In the genomic region with DNA sequence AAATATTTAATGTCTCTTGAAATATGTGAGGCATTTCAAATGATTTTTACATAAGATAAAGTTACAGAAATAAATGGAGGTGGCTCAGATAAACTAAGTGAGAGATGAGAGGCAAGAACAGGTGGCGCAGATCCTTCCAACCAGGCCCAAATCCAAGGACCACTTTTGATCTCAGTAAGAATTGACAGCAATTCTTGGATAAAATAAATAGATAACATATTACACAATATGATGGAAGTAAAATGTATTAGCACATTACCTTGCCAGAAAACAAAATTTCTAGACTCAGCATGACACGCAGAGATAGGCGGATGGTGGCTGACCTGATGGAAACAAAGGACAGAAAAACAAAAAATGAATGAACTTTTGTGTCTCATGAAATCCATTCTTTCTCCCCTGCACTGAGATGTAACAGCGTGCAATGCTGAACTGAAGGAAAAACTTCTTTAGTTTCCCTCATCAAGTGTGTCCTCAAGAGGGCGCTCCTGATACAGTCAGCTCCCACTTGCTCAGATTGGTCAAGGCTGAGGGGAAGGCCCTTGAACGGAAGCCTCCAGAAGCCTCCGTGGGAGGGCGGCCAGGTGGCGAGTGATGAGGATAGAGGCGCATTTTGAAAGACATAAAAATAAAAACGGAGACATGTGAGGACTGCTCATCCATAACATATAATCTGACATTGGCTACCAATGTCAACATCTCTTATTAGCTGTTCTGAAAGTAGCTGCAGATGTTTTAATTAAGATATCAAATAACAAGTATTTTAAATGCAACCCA, we compare ENCODE assay signal across 8 cellular contexts.
DNase-seq lines count a peak whose midpoint lies in the region; ATAC-seq and TF ChIP-seq lines count a peak whose summit lies in the region.

No MANE protein-coding gene starts in this region.

- peaks cover 15% of the 10 kb centered on the region for H3K4me1 ChIP-seq in OCI-LY3 (ENCODE audit: low read length)

- H3K27me3 Mint-ChIP-seq in IgD-negative memory B cell: no peaks in the 10 kb centered on the region
- no peaks in the 10 kb centered on the region for H3K27me3 Mint-ChIP-seq in nephron (ENCODE audit: low read depth)

- H3K4me1 Mint-ChIP-seq in IgD-negative memory B cell (peaks cover 31 to 39% (median 33%) of the 10 kb centered on the region in 3 donors), nephron (peaks cover 50% of the 10 kb centered on the region)

- H2AFZ ChIP-seq in OCI-LY3 (ENCODE audit: low read depth, low read length): no peak overlapping the region

- H4K20me1 ChIP-seq in OCI-LY3 (ENCODE audit: insufficient read depth, low read length): no peaks in the 10 kb centered on the region

- H3K4me2 ChIP-seq in OCI-LY3 (ENCODE audit: low read length): peak overlapping the region; percentile 57

- H3K4me3 Mint-ChIP-seq in IgD-negative memory B cell (peak overlapping the region; percentile 29 to 91 (median 64)), nephron (peak overlapping the region in 1 of 3 experiments; percentile 28)

- H3K27ac Mint-ChIP-seq in IgD-negative memory B cell (peak overlapping the region; percentile 93 to 99 (median 99)), nephron (peak overlapping the region; percentile 32 to 54 (median 42))

- peak; percentile 85 for DNase-seq in DMS153 (lab: John Stamatoyannopoulos, UW)
- DNase-seq in activated T-cell treated with anti-CD3 and anti-CD28 coated beads for 24 hours (ENCODE audit: low read depth): peak; percentile 65
- peak; percentile 87 to 92 for DNase-seq in erythroblast (lab: John Stamatoyannopoulos, UW)
- peak; percentile 67 for DNase-seq in stimulated activated naive CD4-positive, alpha-beta T cell treated with Interleukin-2 at 50 U/mL for 16 hours (lab: John Stamatoyannopoulos, UW)

- H3K79me2 ChIP-seq in OCI-LY3 (ENCODE audit: low read length): no peaks in the 10 kb centered on the region

- H3K36me3 Mint-ChIP-seq in IgD-negative memory B cell: peaks cover 8% of the 10 kb centered on the region
- no peaks in the 10 kb centered on the region for H3K36me3 Mint-ChIP-seq in nephron (ENCODE audit: low read depth)

- ATAC-seq in GM21529 (IDR thresholded peaks at IDR 0.05; ENCODE audit: unreplicated experiment): peak; percentile 56

- no peaks in the 10 kb centered on the region for H3K27me3 ChIP-seq in OCI-LY3 (ENCODE audit: low read depth, low read length)

- H3K4me3 ChIP-seq in OCI-LY3 (ENCODE audit: low read length): peak overlapping the region; percentile 42

- no peaks in the 10 kb centered on the region for H3K9me3 Mint-ChIP-seq in IgD-negative memory B cell
- H3K9me3 Mint-ChIP-seq in nephron: no peaks in the 10 kb centered on the region

- H3K27ac ChIP-seq in OCI-LY3 (ENCODE audit: low read length): no peak overlapping the region

- peaks cover 5% of the 10 kb centered on the region; the same call in 1 of the 2 replicates for H3K9me3 ChIP-seq in OCI-LY3 (ENCODE audit: insufficient read depth, low read length)

- TF ChIP-seq POLR2A in erythroblast (IDR thresholded peaks at IDR 0.05; ENCODE audit: low read length): no peak

- peak; percentile 79 for TF ChIP-seq CTCF in OCI-LY3 (IDR thresholded peaks at IDR 0.05; ENCODE audit: low read depth, low read length)
- peak; percentile 79 to 83 (median 80) for TF ChIP-seq CTCF in nephron (IDR thresholded peaks at IDR 0.05; ENCODE audit: unreplicated experiment in 3 of 3)

- H3K36me3 ChIP-seq in OCI-LY3 (replicated peaks; ENCODE audit: low read depth, low read length): no peaks in the 10 kb centered on the region

- H3K9ac ChIP-seq in OCI-LY3 (ENCODE audit: low read length): no peak overlapping the region
